1 cellular context compared by ENCODE assay signal in genomic region chr16:56606688-56607618, GRCh38.
TF ChIP-seq lines count a peak whose summit lies in the region.

No MANE protein-coding gene starts in this region.

TF ChIP-seq in HepG2, 621 proteins besides CTCF, POLR2A, EP300 and RAD21 (continued from another document):
- TF ChIP-seq, protein P1, sequence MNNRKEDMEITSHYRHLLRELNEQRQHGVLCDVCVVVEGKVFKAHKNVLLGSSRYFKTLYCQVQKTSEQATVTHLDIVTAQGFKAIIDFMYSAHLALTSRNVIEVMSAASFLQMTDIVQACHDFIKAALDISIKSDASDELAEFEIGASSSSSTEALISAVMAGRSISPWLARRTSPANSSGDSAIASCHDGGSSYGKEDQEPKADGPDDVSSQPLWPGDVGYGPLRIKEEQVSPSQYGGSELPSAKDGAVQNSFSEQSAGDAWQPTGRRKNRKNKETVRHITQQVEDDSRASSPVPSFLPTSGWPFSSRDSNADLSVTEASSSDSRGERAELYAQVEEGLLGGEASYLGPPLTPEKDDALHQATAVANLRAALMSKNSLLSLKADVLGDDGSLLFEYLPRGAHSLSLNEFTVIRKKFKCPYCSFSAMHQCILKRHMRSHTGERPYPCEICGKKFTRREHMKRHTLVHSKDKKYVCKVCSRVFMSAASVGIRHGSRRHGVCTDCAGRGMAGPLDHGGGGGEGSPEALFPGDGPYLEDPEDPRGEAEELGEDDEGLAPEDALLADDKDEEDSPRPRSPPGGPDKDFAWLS (CRISPR knock-in tag; IDR thresholded peaks at IDR 0.05; ENCODE audit: borderline replicate concordance) = no peak
- peak; percentile 51 for TF ChIP-seq ZNF331 (CRISPR knock-in tag; IDR thresholded peaks at IDR 0.05)
- TF ChIP-seq SSRP1 (CRISPR knock-in tag; IDR thresholded peaks at IDR 0.05) = no peak; the same call in 1 of the 2 replicates
- TF ChIP-seq REPIN1 (CRISPR knock-in tag; IDR thresholded peaks at IDR 0.05; ENCODE audit: borderline replicate concordance, low read depth) = no peak
- no peak for TF ChIP-seq ZNF776 (CRISPR knock-in tag; IDR thresholded peaks at IDR 0.05)
- TF ChIP-seq, protein P2, sequence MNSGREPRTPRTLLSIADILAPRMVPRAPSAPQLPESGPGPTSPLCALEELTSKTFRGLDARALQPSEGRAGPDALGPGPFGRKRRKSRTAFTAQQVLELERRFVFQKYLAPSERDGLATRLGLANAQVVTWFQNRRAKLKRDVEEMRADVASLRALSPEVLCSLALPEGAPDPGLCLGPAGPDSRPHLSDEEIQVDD (CRISPR knock-in tag; IDR thresholded peaks at IDR 0.05; ENCODE audit: borderline replicate concordance) = peak; percentile 42; the same call in 1 of the 2 replicates
- TF ChIP-seq HMG20A (CRISPR knock-in tag; IDR thresholded peaks at IDR 0.05; ENCODE audit: borderline replicate concordance) = peak; percentile 73; the same call in 1 of the 2 replicates
- peak; percentile 55; the same call in 1 of the 2 replicates for TF ChIP-seq ZNF768 (CRISPR knock-in tag; IDR thresholded peaks at IDR 0.05)
- TF ChIP-seq NR2C2 (CRISPR knock-in tag; IDR thresholded peaks at IDR 0.05; ENCODE audit: borderline replicate concordance) = peak; percentile 59
- TF ChIP-seq SNAPC2 (CRISPR knock-in tag; IDR thresholded peaks at IDR 0.05) = no peak; the same call in 1 of the 2 replicates
- TF ChIP-seq ZNF7 (CRISPR knock-in tag; IDR thresholded peaks at IDR 0.05) = no peak
- TF ChIP-seq, protein P3, sequence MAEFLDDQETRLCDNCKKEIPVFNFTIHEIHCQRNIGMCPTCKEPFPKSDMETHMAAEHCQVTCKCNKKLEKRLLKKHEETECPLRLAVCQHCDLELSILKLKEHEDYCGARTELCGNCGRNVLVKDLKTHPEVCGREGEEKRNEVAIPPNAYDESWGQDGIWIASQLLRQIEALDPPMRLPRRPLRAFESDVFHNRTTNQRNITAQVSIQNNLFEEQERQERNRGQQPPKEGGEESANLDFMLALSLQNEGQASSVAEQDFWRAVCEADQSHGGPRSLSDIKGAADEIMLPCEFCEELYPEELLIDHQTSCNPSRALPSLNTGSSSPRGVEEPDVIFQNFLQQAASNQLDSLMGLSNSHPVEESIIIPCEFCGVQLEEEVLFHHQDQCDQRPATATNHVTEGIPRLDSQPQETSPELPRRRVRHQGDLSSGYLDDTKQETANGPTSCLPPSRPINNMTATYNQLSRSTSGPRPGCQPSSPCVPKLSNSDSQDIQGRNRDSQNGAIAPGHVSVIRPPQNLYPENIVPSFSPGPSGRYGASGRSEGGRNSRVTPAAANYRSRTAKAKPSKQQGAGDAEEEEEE (CRISPR knock-in tag; IDR thresholded peaks at IDR 0.05; ENCODE audit: borderline replicate concordance) = no peak
- peak; percentile 70 for TF ChIP-seq MAZ (IDR thresholded peaks at IDR 0.05; ENCODE audit: borderline replicate concordance, low read depth, low read length)
- TF ChIP-seq MAZ (CRISPR knock-in tag; IDR thresholded peaks at IDR 0.05; ENCODE audit: low read depth) = peak; percentile 80; the same call in 1 of the 2 replicates
- no peak for TF ChIP-seq CBX2 (IDR thresholded peaks at IDR 0.05; ENCODE audit: low read depth, low read length)
- TF ChIP-seq CBX2 (CRISPR knock-in tag; IDR thresholded peaks at IDR 0.05; ENCODE audit: low read depth) = no peak; the same call in 1 of the 2 replicates
- no peak for TF ChIP-seq ZNF615 (CRISPR knock-in tag; IDR thresholded peaks at IDR 0.05; ENCODE audit: borderline replicate concordance)
- no peak; the same call in none of the 2 replicates for TF ChIP-seq ZNF224 (CRISPR knock-in tag; IDR thresholded peaks at IDR 0.05)
- TF ChIP-seq, protein P4, sequence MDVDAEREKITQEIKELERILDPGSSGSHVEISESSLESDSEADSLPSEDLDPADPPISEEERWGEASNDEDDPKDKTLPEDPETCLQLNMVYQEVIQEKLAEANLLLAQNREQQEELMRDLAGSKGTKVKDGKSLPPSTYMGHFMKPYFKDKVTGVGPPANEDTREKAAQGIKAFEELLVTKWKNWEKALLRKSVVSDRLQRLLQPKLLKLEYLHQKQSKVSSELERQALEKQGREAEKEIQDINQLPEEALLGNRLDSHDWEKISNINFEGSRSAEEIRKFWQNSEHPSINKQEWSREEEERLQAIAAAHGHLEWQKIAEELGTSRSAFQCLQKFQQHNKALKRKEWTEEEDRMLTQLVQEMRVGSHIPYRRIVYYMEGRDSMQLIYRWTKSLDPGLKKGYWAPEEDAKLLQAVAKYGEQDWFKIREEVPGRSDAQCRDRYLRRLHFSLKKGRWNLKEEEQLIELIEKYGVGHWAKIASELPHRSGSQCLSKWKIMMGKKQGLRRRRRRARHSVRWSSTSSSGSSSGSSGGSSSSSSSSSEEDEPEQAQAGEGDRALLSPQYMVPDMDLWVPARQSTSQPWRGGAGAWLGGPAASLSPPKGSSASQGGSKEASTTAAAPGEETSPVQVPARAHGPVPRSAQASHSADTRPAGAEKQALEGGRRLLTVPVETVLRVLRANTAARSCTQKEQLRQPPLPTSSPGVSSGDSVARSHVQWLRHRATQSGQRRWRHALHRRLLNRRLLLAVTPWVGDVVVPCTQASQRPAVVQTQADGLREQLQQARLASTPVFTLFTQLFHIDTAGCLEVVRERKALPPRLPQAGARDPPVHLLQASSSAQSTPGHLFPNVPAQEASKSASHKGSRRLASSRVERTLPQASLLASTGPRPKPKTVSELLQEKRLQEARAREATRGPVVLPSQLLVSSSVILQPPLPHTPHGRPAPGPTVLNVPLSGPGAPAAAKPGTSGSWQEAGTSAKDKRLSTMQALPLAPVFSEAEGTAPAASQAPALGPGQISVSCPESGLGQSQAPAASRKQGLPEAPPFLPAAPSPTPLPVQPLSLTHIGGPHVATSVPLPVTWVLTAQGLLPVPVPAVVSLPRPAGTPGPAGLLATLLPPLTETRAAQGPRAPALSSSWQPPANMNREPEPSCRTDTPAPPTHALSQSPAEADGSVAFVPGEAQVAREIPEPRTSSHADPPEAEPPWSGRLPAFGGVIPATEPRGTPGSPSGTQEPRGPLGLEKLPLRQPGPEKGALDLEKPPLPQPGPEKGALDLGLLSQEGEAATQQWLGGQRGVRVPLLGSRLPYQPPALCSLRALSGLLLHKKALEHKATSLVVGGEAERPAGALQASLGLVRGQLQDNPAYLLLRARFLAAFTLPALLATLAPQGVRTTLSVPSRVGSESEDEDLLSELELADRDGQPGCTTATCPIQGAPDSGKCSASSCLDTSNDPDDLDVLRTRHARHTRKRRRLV (CRISPR knock-in tag; IDR thresholded peaks at IDR 0.05) = no peak
- peak; percentile 78 for TF ChIP-seq ZC3H4 (CRISPR knock-in tag; IDR thresholded peaks at IDR 0.05; ENCODE audit: borderline replicate concordance)
- TF ChIP-seq ZNF644 (CRISPR knock-in tag; IDR thresholded peaks at IDR 0.05; ENCODE audit: low read depth) = peak; percentile 32; the same call in 1 of the 2 replicates
- TF ChIP-seq RFX1 (IDR thresholded peaks at IDR 0.05) = no peak
- no peak for TF ChIP-seq ZNF713 (CRISPR knock-in tag; IDR thresholded peaks at IDR 0.05)
- peak; percentile 83; the same call in 1 of the 2 replicates for TF ChIP-seq ZNF251 (CRISPR knock-in tag; IDR thresholded peaks at IDR 0.05)
- TF ChIP-seq GABPB1 (CRISPR knock-in tag; IDR thresholded peaks at IDR 0.05) = peak; percentile 90
- TF ChIP-seq NCOR1 (IDR thresholded peaks at IDR 0.05; ENCODE audit: borderline replicate concordance, low read length) = peak; percentile 66; the same call in 1 of the 2 replicates
- peak; percentile 74 for TF ChIP-seq ZBTB25 (CRISPR knock-in tag; IDR thresholded peaks at IDR 0.05)
- TF ChIP-seq, protein P5, sequence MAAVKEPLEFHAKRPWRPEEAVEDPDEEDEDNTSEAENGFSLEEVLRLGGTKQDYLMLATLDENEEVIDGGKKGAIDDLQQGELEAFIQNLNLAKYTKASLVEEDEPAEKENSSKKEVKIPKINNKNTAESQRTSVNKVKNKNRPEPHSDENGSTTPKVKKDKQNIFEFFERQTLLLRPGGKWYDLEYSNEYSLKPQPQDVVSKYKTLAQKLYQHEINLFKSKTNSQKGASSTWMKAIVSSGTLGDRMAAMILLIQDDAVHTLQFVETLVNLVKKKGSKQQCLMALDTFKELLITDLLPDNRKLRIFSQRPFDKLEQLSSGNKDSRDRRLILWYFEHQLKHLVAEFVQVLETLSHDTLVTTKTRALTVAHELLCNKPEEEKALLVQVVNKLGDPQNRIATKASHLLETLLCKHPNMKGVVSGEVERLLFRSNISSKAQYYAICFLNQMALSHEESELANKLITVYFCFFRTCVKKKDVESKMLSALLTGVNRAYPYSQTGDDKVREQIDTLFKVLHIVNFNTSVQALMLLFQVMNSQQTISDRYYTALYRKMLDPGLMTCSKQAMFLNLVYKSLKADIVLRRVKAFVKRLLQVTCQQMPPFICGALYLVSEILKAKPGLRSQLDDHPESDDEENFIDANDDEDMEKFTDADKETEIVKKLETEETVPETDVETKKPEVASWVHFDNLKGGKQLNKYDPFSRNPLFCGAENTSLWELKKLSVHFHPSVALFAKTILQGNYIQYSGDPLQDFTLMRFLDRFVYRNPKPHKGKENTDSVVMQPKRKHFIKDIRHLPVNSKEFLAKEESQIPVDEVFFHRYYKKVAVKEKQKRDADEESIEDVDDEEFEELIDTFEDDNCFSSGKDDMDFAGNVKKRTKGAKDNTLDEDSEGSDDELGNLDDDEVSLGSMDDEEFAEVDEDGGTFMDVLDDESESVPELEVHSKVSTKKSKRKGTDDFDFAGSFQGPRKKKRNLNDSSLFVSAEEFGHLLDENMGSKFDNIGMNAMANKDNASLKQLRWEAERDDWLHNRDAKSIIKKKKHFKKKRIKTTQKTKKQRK (IDR thresholded peaks at IDR 0.05; ENCODE audit: low read length) = no peak
- no peak for TF ChIP-seq TAF15 (IDR thresholded peaks at IDR 0.05; ENCODE audit: low read depth, low read length, poor library complexity, severe bottlenecking)
- no peak; the same call in 1 of the 2 replicates for TF ChIP-seq NR1H2 (CRISPR knock-in tag; IDR thresholded peaks at IDR 0.05; ENCODE audit: borderline replicate concordance, low read depth)
- TF ChIP-seq GPN1 (CRISPR knock-in tag; IDR thresholded peaks at IDR 0.05; ENCODE audit: borderline replicate concordance) = no peak; the same call in 1 of the 2 replicates
- no peak for TF ChIP-seq ZBTB8A (CRISPR knock-in tag; IDR thresholded peaks at IDR 0.05; ENCODE audit: borderline replicate concordance, low read depth)
- TF ChIP-seq ZNF598 (CRISPR knock-in tag; IDR thresholded peaks at IDR 0.05; ENCODE audit: borderline replicate concordance) = peak; percentile 71; the same call in 1 of the 2 replicates
- no peak for TF ChIP-seq SRSF1 (optimal IDR thresholded peaks at IDR 0.05; ENCODE audit: low read depth, low read length)
- TF ChIP-seq, protein P6, sequence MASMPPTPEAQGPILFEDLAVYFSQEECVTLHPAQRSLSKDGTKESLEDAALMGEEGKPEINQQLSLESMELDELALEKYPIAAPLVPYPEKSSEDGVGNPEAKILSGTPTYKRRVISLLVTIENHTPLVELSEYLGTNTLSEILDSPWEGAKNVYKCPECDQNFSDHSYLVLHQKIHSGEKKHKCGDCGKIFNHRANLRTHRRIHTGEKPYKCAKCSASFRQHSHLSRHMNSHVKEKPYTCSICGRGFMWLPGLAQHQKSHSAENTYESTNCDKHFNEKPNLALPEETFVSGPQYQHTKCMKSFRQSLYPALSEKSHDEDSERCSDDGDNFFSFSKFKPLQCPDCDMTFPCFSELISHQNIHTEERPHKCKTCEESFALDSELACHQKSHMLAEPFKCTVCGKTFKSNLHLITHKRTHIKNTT (CRISPR knock-in tag; IDR thresholded peaks at IDR 0.05) = no peak; the same call in 1 of the 2 replicates
- TF ChIP-seq, protein P7, sequence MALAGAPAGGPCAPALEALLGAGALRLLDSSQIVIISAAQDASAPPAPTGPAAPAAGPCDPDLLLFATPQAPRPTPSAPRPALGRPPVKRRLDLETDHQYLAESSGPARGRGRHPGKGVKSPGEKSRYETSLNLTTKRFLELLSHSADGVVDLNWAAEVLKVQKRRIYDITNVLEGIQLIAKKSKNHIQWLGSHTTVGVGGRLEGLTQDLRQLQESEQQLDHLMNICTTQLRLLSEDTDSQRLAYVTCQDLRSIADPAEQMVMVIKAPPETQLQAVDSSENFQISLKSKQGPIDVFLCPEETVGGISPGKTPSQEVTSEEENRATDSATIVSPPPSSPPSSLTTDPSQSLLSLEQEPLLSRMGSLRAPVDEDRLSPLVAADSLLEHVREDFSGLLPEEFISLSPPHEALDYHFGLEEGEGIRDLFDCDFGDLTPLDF (CRISPR knock-in tag; IDR thresholded peaks at IDR 0.05) = no peak
- TF ChIP-seq FOSL2 (CRISPR knock-in tag; IDR thresholded peaks at IDR 0.05) = peak; percentile 82
- TF ChIP-seq ZNF775 (CRISPR knock-in tag; IDR thresholded peaks at IDR 0.05; ENCODE audit: borderline replicate concordance) = peak; percentile 82; the same call in 1 of the 2 replicates
- TF ChIP-seq DZIP1 (CRISPR knock-in tag; IDR thresholded peaks at IDR 0.05) = no peak
- TF ChIP-seq ARNTL (CRISPR knock-in tag; IDR thresholded peaks at IDR 0.05) = no peak; the same call in 1 of the 2 replicates
- TF ChIP-seq ZBTB1 (CRISPR knock-in tag; IDR thresholded peaks at IDR 0.05; ENCODE audit: borderline replicate concordance) = no peak; the same call in 1 of the 2 replicates
- TF ChIP-seq BHLHE40 (IDR thresholded peaks at IDR 0.05; ENCODE audit: low read length) = no peak
- peak; percentile 85 for TF ChIP-seq POLR2G (IDR thresholded peaks at IDR 0.05; ENCODE audit: low read depth, low read length)
